12 cellular contexts compared by ENCODE assay signal in genomic region chr10:21100871-21101514, GRCh38.
A peak's percentile ranks its signal among the peaks of the same experiment; 100 is the strongest.
DNase-seq lines count a peak whose midpoint lies in the region; ATAC-seq, FAIRE-seq and TF ChIP-seq lines count a peak whose summit lies in the region.
"Had no signal": no experiment of that assay in that cellular context is flagged by ENCODE, and none has a peak within 500 bp of the region (broad histone marks: within the 10 kb centered on the region; RNA-seq: fewer than 3 reads in every experiment).

No MANE protein-coding gene starts in this region.

- H3K27ac ChIP-seq in ACC112 (ENCODE audit: low read depth, low read length) (peak overlapping the region; percentile 95), SJCRH30 (no peak overlapping the region)
- H3K27ac ChIP-seq: C4-2B, uterus had no signal

- ATAC-seq in WTC11 (no peak), GM18519 (IDR thresholded peaks at IDR 0.05; ENCODE audit: low FRiP score, unreplicated experiment) (no peak), HG03045 (IDR thresholded peaks at IDR 0.05; ENCODE audit: unreplicated experiment) (no peak)

- H3K79me2 ChIP-seq in ACC112 (ENCODE audit: control insufficient read depth, insufficient read depth, low read length, unreplicated experiment): no peaks in the 10 kb centered on the region

- POLR2A ChIA-PET in WTC11 (lab: Charles Lee): no interaction called here

- H3K4me1 Mint-ChIP-seq in neural crest cell: peaks cover 45% of the 10 kb centered on the region
- H3K4me1 Mint-ChIP-seq in WTC11: 0 out of 2 replicates have a peak, but pooled peaks cover 5% of the 10 kb centered on the region

- TF ChIP-seq CTCF in neural crest cell (conservative IDR thresholded peaks at IDR 0.05) (no peak), WTC11 (IDR thresholded peaks at IDR 0.05) (no peak)

- H3K36me3 Mint-ChIP-seq in neural crest cell (ENCODE audit: low read depth) (peaks cover 2% of the 10 kb centered on the region), WTC11 (no peaks in the 10 kb centered on the region)

- DNase-seq in RCC 7860 (ENCODE audit: low spot score) (peak; percentile 33), dermis blood vessel endothelial cell (peak; percentile 68), neural crest cell (ENCODE audit: low read depth, low spot score) (no peak), WTC11 (ENCODE audit: low spot score) (no peak), SJCRH30 (no peak)
- DNase-seq: HFFc6, uterus had no signal

- H3K27me3 ChIP-seq in ACC112 (ENCODE audit: insufficient read depth, low read length) (no peaks in the 10 kb centered on the region), SJCRH30 (no peaks in the 10 kb centered on the region)
- H3K27me3 ChIP-seq: uterus had no signal

- H3K4me1 ChIP-seq in ACC112 (ENCODE audit: control insufficient read depth, insufficient read depth, low read length, unreplicated experiment) (peaks cover 31% of the 10 kb centered on the region), SJCRH30 (no peaks in the 10 kb centered on the region)
- H3K4me1 ChIP-seq: uterus had no signal

- H3K9me3 Mint-ChIP-seq in neural crest cell (no peaks in the 10 kb centered on the region), WTC11 (peaks cover 6% of the 10 kb centered on the region)
- H3K9me3 Mint-ChIP-seq: HFFc6; T-helper 1 cell treated with Interleukin-12 subunit alpha and Interleukin-12 subunit beta and Interleukin-4 antibody, amounts not matched to agents 30 μg/mL and 1 μg/mL, for 36 hours had no signal

- H3K36me3 ChIP-seq in ACC112 (ENCODE audit: insufficient read depth, low read length) (no peaks in the 10 kb centered on the region), SJCRH30 (no peaks in the 10 kb centered on the region)
- H3K36me3 ChIP-seq: uterus had no signal

- no peaks in the 10 kb centered on the region for H3K9me3 ChIP-seq in SJCRH30 (replicated peaks)
- H3K9me3 ChIP-seq: uterus had no signal

- H3K4me3 ChIP-seq in ACC112 (ENCODE audit: low read depth, low read length): peak overlapping the region; percentile 36
- H3K4me3 ChIP-seq in SJCRH30: no peak overlapping the region
- H3K4me3 ChIP-seq: uterus had no signal

- H3K4me3 Mint-ChIP-seq in neural crest cell: no peak overlapping the region
- no peak overlapping the region for H3K4me3 Mint-ChIP-seq in WTC11
- H3K4me3 Mint-ChIP-seq: HFFc6; T-helper 1 cell treated with Interleukin-12 subunit alpha and Interleukin-12 subunit beta and Interleukin-4 antibody, amounts not matched to agents 30 μg/mL and 1 μg/mL, for 36 hours had no signal

- CTCF ChIA-PET in WTC11 (lab: Charles Lee): no interaction called here

- no peaks in the 10 kb centered on the region for H3K27me3 Mint-ChIP-seq in neural crest cell (ENCODE audit: low read depth)
- H3K27me3 Mint-ChIP-seq in WTC11 (ENCODE audit: low read depth): no peaks in the 10 kb centered on the region

- peak overlapping the region; percentile 92 for H2AFZ ChIP-seq in ACC112 (ENCODE audit: low read length, unreplicated experiment)

- no peak for FAIRE-seq in RCC 7860 (lab: Jason Lieb, UNC)

- peak overlapping the region; percentile 39 for H3K27ac Mint-ChIP-seq in neural crest cell (ENCODE audit: unreplicated experiment)
- H3K27ac Mint-ChIP-seq in WTC11: no peak overlapping the region
- H3K27ac Mint-ChIP-seq: HFFc6; T-helper 1 cell treated with Interleukin-12 subunit alpha and Interleukin-12 subunit beta and Interleukin-4 antibody, amounts not matched to agents 30 μg/mL and 1 μg/mL, for 36 hours had no signal

TF ChIP-seq in WTC11, 78 proteins besides CTCF, POLR2A, EP300 and RAD21:
- TF ChIP-seq JAZF1 (CRISPR knock-in tag; IDR thresholded peaks at IDR 0.05) (no peak), KAT7 (CRISPR knock-in tag; IDR thresholded peaks at IDR 0.05; ENCODE audit: borderline replicate concordance) (no peak)
TF ChIP-seq in WTC11: peak in this region for 0.

Comparison
In these comparisons a context has a peak if more than half of its experiments do, and no peak if none do; other contexts are left out.
1. DNase-seq: peak in RCC 7860 (single experiment) and dermis blood vessel endothelial cell (single experiment); none in neural crest cell (single experiment), WTC11 (single experiment) and SJCRH30 (0 of 2).